In genomic region chr3:121584418-121584817, GRCh38 we compare ENCODE assay signal across 18 cellular contexts. TPM values are rescaled to one million over a fixed set of nuclear protein-coding genes. Genes with fewer than 3 reads are reported as not detected.
DNase-seq lines count a peak whose midpoint lies in the region; ATAC-seq, FAIRE-seq and TF ChIP-seq lines count a peak whose summit lies in the region.
"Had no signal": no experiment of that assay in that cellular context is flagged by ENCODE, and none has a peak within 500 bp of the region (broad histone marks: within the 10 kb centered on the region; RNA-seq: fewer than 3 reads in every experiment).

No MANE protein-coding gene starts in this region.

- DNase-seq in GM12865 (ENCODE audit: low read depth) (peak; percentile 25), MM.1S (peak; percentile 66), GM12878 (ENCODE audit: low read depth, low spot score) (no peak), DMS79 (lab: John Stamatoyannopoulos, UW) (no peak), UCSD-AML1 (lab: John Stamatoyannopoulos, UW; ENCODE audit: unreplicated experiment) (no peak)
- DNase-seq: AML-193; Caco-2; CD8-positive, alpha-beta memory T cell; GF-D8; Karpas-422 had no signal

- peak overlapping the region; percentile 47; the same call in 1 of the 2 replicates for H3K27ac ChIP-seq in MM.1S (ENCODE audit: low read length)
- no peak overlapping the region for H3K27ac ChIP-seq in GM12878 (ENCODE audit: control insufficient read depth, insufficient read depth)
- H3K27ac ChIP-seq: 22Rv1, BLaER1 had no signal

- H3K4me1 ChIP-seq in MM.1S (ENCODE audit: low read length), result 0 out of 2 replicates have a peak, but pooled peaks cover 7% of the 10 kb centered on the region
- no peaks in the 10 kb centered on the region for H3K4me1 ChIP-seq in GM12878 (ENCODE audit: control insufficient read depth, insufficient read depth, low read length)
- H3K4me1 ChIP-seq: BLaER1, Caco-2 had no signal

- no peak for FAIRE-seq in GM12878 (lab: Jason Lieb, UNC)
- FAIRE-seq: K562 had no signal

- no peaks in the 10 kb centered on the region for H3K9me3 ChIP-seq in MM.1S (replicated peaks; ENCODE audit: insufficient read depth, low read length)
- no peaks in the 10 kb centered on the region for H3K9me3 ChIP-seq in GM12878 (replicated peaks; ENCODE audit: control insufficient read depth, insufficient read depth, low read length)
- H3K9me3 ChIP-seq: BLaER1, Caco-2 had no signal

- H3K4me2 ChIP-seq in MM.1S (ENCODE audit: low read depth, low read length), result peak overlapping the region; percentile 13; the same call in 1 of the 2 replicates
- no peak overlapping the region for H3K4me2 ChIP-seq in GM12878 (ENCODE audit: control insufficient read depth, insufficient read depth)
- H3K4me2 ChIP-seq: BLaER1 had no signal

- H3K36me3 ChIP-seq in MM.1S (replicated peaks; ENCODE audit: insufficient read depth, low read length) (no peaks in the 10 kb centered on the region), GM12878 (ENCODE audit: control insufficient read depth in 2 of 2, insufficient read depth in 2 of 2, low read length in 1 of 2) (no peaks in the 10 kb centered on the region)
- H3K36me3 ChIP-seq: BLaER1 had no signal

- TF ChIP-seq CTCF in GM12865 (IDR thresholded peaks at IDR 0.05; ENCODE audit: insufficient read depth, low read depth, low read length, missing control alignments), result no peak
- TF ChIP-seq CTCF in MM.1S (IDR thresholded peaks at IDR 0.05; ENCODE audit: low read length), result no peak
- TF ChIP-seq CTCF in GM12878 (IDR thresholded peaks at IDR 0.05 in 2 of 3, conservative IDR thresholded peaks at IDR 0.05 in 1 of 3; ENCODE audit: control insufficient read depth in 2 of 3, extremely low read depth in 1 of 3, insufficient read depth in 1 of 3, low read depth in 3 of 3, low read length in 3 of 3), result no peak

- SMC1A ChIA-PET in GM12878 (lab: Charles Lee; ENCODE audit: uncharacterized antibody, unreplicated experiment), result interaction anchor here (1.0 to 1.1 kb wide), 2 partner anchors 9 to 11 kb away, joined by 3 read pairs; no protein-coding TSS in a partner anchor

- H3K27me3 ChIP-seq in MM.1S (replicated peaks; ENCODE audit: insufficient read depth, low read length), result no peaks in the 10 kb centered on the region
- H3K27me3 ChIP-seq in GM12878 (replicated peaks in 1 of 2; ENCODE audit: control insufficient read depth in 2 of 2, insufficient read depth in 2 of 2, low read length in 1 of 2), result no peaks in the 10 kb centered on the region
- H3K27me3 ChIP-seq: BLaER1 had no signal

- TF ChIP-seq RAD21 in GM12878 (IDR thresholded peaks at IDR 0.05; ENCODE audit: insufficient read depth, low read depth, low read length), result no peak

- RAD21 ChIA-PET in GM12878 (lab: Charles Lee; ENCODE audit: unreplicated experiment), result no interaction called here

- intact Hi-C loops in GM12878 (cut with micrococcal nuclease; ENCODE audit: unreplicated experiment), result no loop called here

- BruUV-seq in GM12878 (replicated peaks; lab: Mats Ljungman, UMichigan), result no TSS peak

- H3F3A ChIP-seq in MM.1S (ENCODE audit: insufficient read depth, low read length), result peaks cover 5% of the 10 kb centered on the region; the same call in 1 of the 2 replicates

- no peaks in the 10 kb centered on the region for H3K9me2 ChIP-seq in MM.1S (replicated peaks; ENCODE audit: insufficient read depth, low read length)

- TF ChIP-seq EP300 in GM12878 (IDR thresholded peaks at IDR 0.05; ENCODE audit: borderline replicate concordance in 1 of 2, control insufficient read depth in 1 of 2, low read depth in 2 of 2, low read length in 2 of 2), result no peak

- no peaks in the 10 kb centered on the region for H3K79me2 ChIP-seq in MM.1S (ENCODE audit: low read length)
- H3K79me2 ChIP-seq in GM12878 (ENCODE audit: control insufficient read depth, insufficient read depth, low read length), result no peaks in the 10 kb centered on the region

- 75% methylated on average over 1 of the region's 1 CpG for WGBS in GM12878 (ENCODE audit: insufficient coverage, insufficient replicate concordance, low lambda C conversion rate, missing lambda C conversion rate)

- TF ChIP-seq POLR2A in GM12878 (IDR thresholded peaks at IDR 0.05; ENCODE audit: low read depth, low read length), result no peak

- ATAC-seq in GM21390 (IDR thresholded peaks at IDR 0.05; ENCODE audit: unreplicated experiment) (peak; percentile 66), GM12878 (peak; percentile 45; the same call in 2 of the 3 replicates), HG03520 (IDR thresholded peaks at IDR 0.05; ENCODE audit: unreplicated experiment) (no peak), GM19023 (IDR thresholded peaks at IDR 0.05; ENCODE audit: unreplicated experiment) (no peak)
- ATAC-seq: HCT116, K562 had no signal

- CTCF ChIA-PET in GM12878 (lab: Yijun Ruan, JAX), result no interaction called here

- H3K9ac ChIP-seq in MM.1S (ENCODE audit: low read length), result no peak overlapping the region
- H3K9ac ChIP-seq in GM12878 (ENCODE audit: control insufficient read depth, insufficient read depth, low read length), result no peak overlapping the region
- H3K9ac ChIP-seq: BLaER1 had no signal

- H3K4me3 ChIP-seq in GM12865 (ENCODE audit: low read depth, low read length) (no peak overlapping the region), MM.1S (ENCODE audit: low read length) (no peak overlapping the region), GM12878 (no peak overlapping the region)
- H3K4me3 ChIP-seq: BLaER1, K562 had no signal

- H2AFZ ChIP-seq in MM.1S (ENCODE audit: low read length) (no peak overlapping the region), GM12878 (ENCODE audit: control insufficient read depth, low read depth, low read length) (no peak overlapping the region; the same call in 1 of the 2 replicates)

- in situ Hi-C loops in GM12878 (cut with MboI), result no loop called here

- H4K20me1 ChIP-seq in MM.1S (ENCODE audit: insufficient read depth, low read length) (no peaks in the 10 kb centered on the region), GM12878 (ENCODE audit: control insufficient read depth, insufficient read depth) (no peaks in the 10 kb centered on the region)
- H4K20me1 ChIP-seq: BLaER1 had no signal

- POLR2A ChIA-PET in GM12878 (lab: Charles Lee), result no interaction called here

TF ChIP-seq in GM12878, 131 proteins besides CTCF, POLR2A, EP300 and RAD21:
- TF ChIP-seq MXI1 (IDR thresholded peaks at IDR 0.05; ENCODE audit: low read depth, low read length) (no peak), SRF (IDR thresholded peaks at IDR 0.05; ENCODE audit: low read depth in 2 of 2, low read length in 2 of 2) (no peak), HDGF (IDR thresholded peaks at IDR 0.05) (no peak)

RNA-seq across cellular contexts. Expression of gene FBXO40, which starts 8.8 kb away (rescaled TPM):
- not detected in 2 replicates for total RNA-seq in GM12878 (2013; cell fraction: nucleolus; rRNA removed)
- total RNA-seq in GM12878 (2014; rRNA removed) (not detected in 2 replicates), GM12878 (2014; rRNA removed; fragmentation: Illumina TruSeq; extraction: Trizol) (not detected in 2 replicates), GM12878 (2021) (not detected in 2 replicates)
- 0.18 TPM for polyA plus RNA-seq in GM12878 (2011; ENCODE audit: low read depth)
- polyA plus RNA-seq in GM12878 (2011; rRNA removed) (0.01 TPM in 1 of 2 replicates, not detected in the other), GM12878 (2014; fragmentation: Illumina TruSeq; extraction: Trizol) (not detected in 2 replicates), GM12878 (2014; fragmentation: Nextera tagmentation; extraction: Ambion mirVana) (under 1 TPM; 0.03 to 0.05 TPM), GM12878 (2014; rRNA removed) (not detected in 2 replicates), GM12878 (2016; fragmentation: Nextera tagmentation; extraction: Ambion mirVana) (under 1 TPM in 1 of 2 experiments, not detected in 1; 0.04 TPM)
- polyA plus RNA-seq in GM12878 (2011; cell fraction: cytosol; rRNA removed), result not detected in 2 replicates
- not detected in 2 replicates for polyA plus RNA-seq in GM12878 (2011; cell fraction: nucleus; rRNA removed)
- 0.07 and 0.16 TPM in 2 replicates for polyA plus RNA-seq in GM12878 (2012)
- polyA minus RNA-seq in GM12878 (2011; rRNA and poly(A)+ RNA removed), result 0.05 TPM in 1 of 2 replicates, not detected in the other
- polyA minus RNA-seq in GM12878 (2011; cell fraction: cytosol; rRNA and poly(A)+ RNA removed), result not detected in 2 replicates
- not detected in 2 replicates for polyA minus RNA-seq in GM12878 (2011; cell fraction: nucleus; rRNA and poly(A)+ RNA removed)
- total RNA-seq: Caco-2; CD8-positive, alpha-beta memory T cell; H4 had no signal
- polyA plus RNA-seq: CD8-positive, alpha-beta memory T cell had no signal

RNA-seq across cellular contexts. Expression of gene ARGFX, which starts 16.7 kb away (rescaled TPM):
- not detected in 2 replicates for total RNA-seq in GM12878 (2013; cell fraction: nucleolus; rRNA removed)
- total RNA-seq in GM12878 (2014; rRNA removed) (not detected in 2 replicates), GM12878 (2014; rRNA removed; fragmentation: Illumina TruSeq; extraction: Trizol) (not detected in 2 replicates), GM12878 (2021) (not detected in 2 replicates)
- polyA plus RNA-seq in GM12878 (2011; ENCODE audit: low read depth), result not detected
- polyA plus RNA-seq in GM12878 (2011; rRNA removed) (not detected in 2 replicates), GM12878 (2014; fragmentation: Illumina TruSeq; extraction: Trizol) (not detected in 2 replicates), GM12878 (2014; fragmentation: Nextera tagmentation; extraction: Ambion mirVana) (not detected), GM12878 (2014; rRNA removed) (not detected in 2 replicates), GM12878 (2016; fragmentation: Nextera tagmentation; extraction: Ambion mirVana) (not detected)
- not detected in 2 replicates for polyA plus RNA-seq in GM12878 (2011; cell fraction: cytosol; rRNA removed)
- not detected in 2 replicates for polyA plus RNA-seq in GM12878 (2011; cell fraction: nucleus; rRNA removed)
- polyA plus RNA-seq in GM12878 (2012), result not detected in 2 replicates
- not detected in 2 replicates for polyA minus RNA-seq in GM12878 (2011; rRNA and poly(A)+ RNA removed)
- polyA minus RNA-seq in GM12878 (2011; cell fraction: cytosol; rRNA and poly(A)+ RNA removed), result not detected in 2 replicates
- not detected in 2 replicates for polyA minus RNA-seq in GM12878 (2011; cell fraction: nucleus; rRNA and poly(A)+ RNA removed)
- total RNA-seq: Caco-2; CD8-positive, alpha-beta memory T cell; H4; K562 had no signal
- polyA plus RNA-seq: CD8-positive, alpha-beta memory T cell; K562 had no signal

RNA-seq across cellular contexts. Expression of gene POLQ, which starts 38.6 kb away (rescaled TPM):
- 35.3 and 38.1 TPM in 2 replicates for total RNA-seq in GM12878 (2013; cell fraction: nucleolus; rRNA removed)
- total RNA-seq in GM12878 (2014; rRNA removed) (14.8 and 15.7 TPM in 2 replicates), GM12878 (2014; rRNA removed; fragmentation: Illumina TruSeq; extraction: Trizol) (21.6 and 22.4 TPM in 2 replicates), GM12878 (2021) (14.5 and 14.7 TPM in 2 replicates)
- polyA plus RNA-seq in GM12878 (2011; ENCODE audit: low read depth), result 2.5 TPM
- polyA plus RNA-seq in GM12878 (2011; rRNA removed) (20.9 and 29.3 TPM in 2 replicates), GM12878 (2014; fragmentation: Illumina TruSeq; extraction: Trizol) (17.2 and 19.3 TPM in 2 replicates), GM12878 (2014; fragmentation: Nextera tagmentation; extraction: Ambion mirVana) (1 to 10 TPM; 3.3 to 3.4 TPM), GM12878 (2014; rRNA removed) (12.5 and 13.6 TPM in 2 replicates), GM12878 (2016; fragmentation: Nextera tagmentation; extraction: Ambion mirVana) (10 to 100 TPM; 16.0 to 18.2 TPM)
- 6.0 and 6.1 TPM in 2 replicates for polyA plus RNA-seq in GM12878 (2011; cell fraction: cytosol; rRNA removed)
- polyA plus RNA-seq in GM12878 (2011; cell fraction: nucleus; rRNA removed), result 45.1 and 51.3 TPM in 2 replicates
- polyA plus RNA-seq in GM12878 (2012), result 5.5 and 6.1 TPM in 2 replicates
- polyA minus RNA-seq in GM12878 (2011; rRNA and poly(A)+ RNA removed), result 21.2 and 29.2 TPM in 2 replicates
- 11.1 and 12.4 TPM in 2 replicates for polyA minus RNA-seq in GM12878 (2011; cell fraction: cytosol; rRNA and poly(A)+ RNA removed)
- polyA minus RNA-seq in GM12878 (2011; cell fraction: nucleus; rRNA and poly(A)+ RNA removed), result 27.7 and 47.1 TPM in 2 replicates

Comparison
In these comparisons a context has a peak if more than half of its experiments do, and no peak if none do; other contexts are left out.
1. DNase-seq: peak in GM12865 (single experiment) and MM.1S (single experiment); none in GM12878 (single experiment), DMS79 (single experiment) and UCSD-AML1 (single experiment).
2. ATAC-seq: peak in GM21390 (single experiment) and GM12878 (single experiment); none in HG03520 (single experiment) and GM19023 (single experiment).